1 cellular context compared by ENCODE assay signal in genomic region chr17:50079334-50080095, GRCh38.
TF ChIP-seq lines count a peak whose summit lies in the region.

No MANE protein-coding gene starts in this region.

TF ChIP-seq in K562, 482 proteins besides CTCF, POLR2A, EP300 and RAD21 (continued from another document):
- no peak for TF ChIP-seq ZBTB34 (CRISPR knock-in tag; IDR thresholded peaks at IDR 0.05)
- no peak for TF ChIP-seq WHSC1 (IDR thresholded peaks at IDR 0.05; ENCODE audit: low read length)
- no peak for TF ChIP-seq FOSL1 (tag; conservative IDR thresholded peaks at IDR 0.05)
- TF ChIP-seq FOXK1 (CRISPR knock-in tag; IDR thresholded peaks at IDR 0.05; ENCODE audit: borderline replicate concordance) = no peak
- no peak for TF ChIP-seq ZNF134 (CRISPR knock-in tag; conservative IDR thresholded peaks at IDR 0.05)
- TF ChIP-seq KLF16 (IDR thresholded peaks at IDR 0.05) = peak; percentile 67; the same call in 1 of the 2 replicates
- TF ChIP-seq ESRRB (CRISPR knock-in tag; IDR thresholded peaks at IDR 0.05; ENCODE audit: borderline replicate concordance) = no peak
- no peak for TF ChIP-seq RAD51 (IDR thresholded peaks at IDR 0.05; ENCODE audit: borderline replicate concordance, low read depth)
- TF ChIP-seq TEAD4 (IDR thresholded peaks at IDR 0.05; ENCODE audit: low read length) = no peak
- no peak for TF ChIP-seq TEAD4 (CRISPR knock-in tag; IDR thresholded peaks at IDR 0.05; ENCODE audit: borderline replicate concordance)
- peak; percentile 54; the same call in 1 of the 2 replicates for TF ChIP-seq TFAP4 (CRISPR knock-in tag; IDR thresholded peaks at IDR 0.05; ENCODE audit: borderline replicate concordance)
- TF ChIP-seq ZNF589 (CRISPR knock-in tag; IDR thresholded peaks at IDR 0.05; ENCODE audit: low read depth) = no peak
- TF ChIP-seq TGIF2 (CRISPR knock-in tag; IDR thresholded peaks at IDR 0.05) = no peak
- TF ChIP-seq PHTF2 (CRISPR knock-in tag; IDR thresholded peaks at IDR 0.05) = no peak
- TF ChIP-seq DIDO1 (tag; IDR thresholded peaks at IDR 0.05; ENCODE audit: low read depth) = 0 out of 2 replicates have a peak, but pooled peaks have one; percentile 21
- no peak for TF ChIP-seq NCOA4 (IDR thresholded peaks at IDR 0.05; ENCODE audit: partially characterized antibody)
- TF ChIP-seq ADNP (tag; IDR thresholded peaks at IDR 0.05) = no peak
- TF ChIP-seq CSDE1 (IDR thresholded peaks at IDR 0.05) = no peak
- TF ChIP-seq ZNF511 (CRISPR knock-in tag; IDR thresholded peaks at IDR 0.05) = no peak
- TF ChIP-seq BCOR (IDR thresholded peaks at IDR 0.05) = peak; percentile 10; the same call in 1 of the 2 replicates
- TF ChIP-seq ZNF395 (CRISPR knock-in tag; IDR thresholded peaks at IDR 0.05) = no peak
- no peak for TF ChIP-seq RFX7 (CRISPR knock-in tag; IDR thresholded peaks at IDR 0.05)
- no peak for TF ChIP-seq CREB3 (tag; conservative IDR thresholded peaks at IDR 0.05; ENCODE audit: low read depth)
- no peak for TF ChIP-seq FOXJ3 (CRISPR knock-in tag; IDR thresholded peaks at IDR 0.05)
- no peak for TF ChIP-seq RREB1 (CRISPR knock-in tag; IDR thresholded peaks at IDR 0.05)
- peak; percentile 97 for TF ChIP-seq NFIC (IDR thresholded peaks at IDR 0.05)
- TF ChIP-seq ETV1 (tag; conservative IDR thresholded peaks at IDR 0.05; ENCODE audit: low read depth) = no peak
- peak in 1 of 2 experiments; percentile 18 for TF ChIP-seq E2F6 (IDR thresholded peaks at IDR 0.05; ENCODE audit: borderline replicate concordance in 1 of 2, extremely low read depth in 1 of 2, insufficient read depth in 1 of 2, insufficient read length in 1 of 2, low read depth in 1 of 2, low read length in 1 of 2, poor library complexity in 1 of 2, severe bottlenecking in 1 of 2)
- no peak for TF ChIP-seq ATF1 (CRISPR knock-in tag; IDR thresholded peaks at IDR 0.05)
- TF ChIP-seq ATF1 (tag; IDR thresholded peaks at IDR 0.05) = no peak
- no peak for TF ChIP-seq PHF8 (IDR thresholded peaks at IDR 0.05; ENCODE audit: borderline replicate concordance, low read length)
- no peak for TF ChIP-seq ZNF584 (CRISPR knock-in tag; IDR thresholded peaks at IDR 0.05; ENCODE audit: low read depth)
- no peak for TF ChIP-seq KAT2B (IDR thresholded peaks at IDR 0.05; ENCODE audit: low read depth, low read length)
- TF ChIP-seq MAFF (IDR thresholded peaks at IDR 0.05; ENCODE audit: low read length) = no peak
- no peak for TF ChIP-seq FOXO4 (CRISPR knock-in tag; IDR thresholded peaks at IDR 0.05)
- no peak for TF ChIP-seq FOXA1 (IDR thresholded peaks at IDR 0.05; ENCODE audit: borderline replicate concordance)
- TF ChIP-seq ZNF12 (CRISPR knock-in tag; IDR thresholded peaks at IDR 0.05) = 0 out of 2 replicates have a peak, but pooled peaks have one; percentile 44
- TF ChIP-seq THRAP3 (IDR thresholded peaks at IDR 0.05; ENCODE audit: borderline replicate concordance) = no peak
